1 cellular context compared by ENCODE assay signal in the genomic region with DNA sequence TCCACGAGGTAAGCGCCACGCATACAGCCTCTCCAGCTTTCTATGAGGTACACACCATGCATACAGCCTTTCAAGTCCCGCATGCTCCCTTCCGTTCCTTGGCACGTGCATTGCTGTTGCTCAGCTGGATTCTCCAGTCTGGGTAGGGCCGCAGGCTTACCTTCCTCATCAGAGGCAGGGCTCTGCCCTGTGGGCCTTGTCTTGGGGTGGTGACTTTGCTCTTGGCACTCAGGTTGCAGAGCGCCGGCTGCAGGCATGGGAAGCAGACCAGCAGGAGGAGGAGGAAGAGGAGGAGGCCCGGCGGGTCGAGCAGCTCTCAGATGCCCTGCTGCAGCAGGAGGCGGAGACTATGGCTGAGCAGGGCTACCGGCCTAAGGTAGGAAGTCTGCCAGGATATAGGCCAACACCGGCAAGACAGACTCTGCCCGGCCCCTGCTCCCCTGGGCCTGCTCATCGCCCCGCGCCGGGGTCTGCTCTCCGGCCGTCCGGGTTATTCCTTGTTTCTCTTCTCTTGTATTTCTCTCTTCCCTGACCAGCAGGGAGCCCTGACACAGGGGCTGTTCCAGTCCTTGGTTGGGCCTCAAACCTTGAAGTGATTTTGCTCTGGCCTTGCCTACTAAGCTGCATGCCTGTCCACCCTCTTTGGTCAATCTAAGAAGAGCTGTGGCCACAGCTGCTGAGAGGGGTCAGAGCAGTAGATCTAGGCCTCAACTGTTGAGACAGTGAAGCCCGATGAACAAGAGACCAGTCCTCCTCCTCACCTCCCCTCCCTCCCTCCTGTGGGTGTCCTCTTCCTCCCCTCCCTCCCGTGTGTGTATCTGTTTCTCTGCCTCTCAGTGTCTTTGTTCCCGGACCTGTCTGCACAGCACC.
TF ChIP-seq lines count a peak whose summit lies in the region.

No MANE protein-coding gene starts in this region.

TF ChIP-seq in HepG2, 621 proteins besides CTCF, POLR2A, EP300 and RAD21:
- TF ChIP-seq AGO2 (optimal IDR thresholded peaks at IDR 0.05; ENCODE audit: low read depth, low read length) (peak; percentile 32), ZC3H4 (CRISPR knock-in tag; IDR thresholded peaks at IDR 0.05; ENCODE audit: borderline replicate concordance) (no peak)
